Comparison of ENCODE assay signal across 15 cellular contexts in genomic region chr6:44960898-44961297, GRCh38.
DNase-seq lines count a peak whose midpoint lies in the region; ATAC-seq, FAIRE-seq and TF ChIP-seq lines count a peak whose summit lies in the region.
"Had no signal": no experiment of that assay in that cellular context is flagged by ENCODE, and none has a peak within 500 bp of the region (broad histone marks: within the 10 kb centered on the region; RNA-seq: fewer than 3 reads in every experiment).

No MANE protein-coding gene starts in this region.

- no peaks in the 10 kb centered on the region for H3K9me3 ChIP-seq in HCT116 (ENCODE audit: control insufficient read depth in 1 of 2, insufficient read depth in 1 of 2, low read depth in 1 of 2, low read length in 2 of 2)

- TF ChIP-seq CTCF in D721Med (IDR thresholded peaks at IDR 0.05; ENCODE audit: insufficient read depth, missing control alignments) = no peak
- no peak for TF ChIP-seq CTCF in HCT116 (IDR thresholded peaks at IDR 0.05 in 2 of 3, conservative IDR thresholded peaks at IDR 0.05 in 1 of 3; ENCODE audit: borderline replicate concordance in 1 of 3, insufficient read depth in 1 of 3, low read depth in 2 of 3, low read length in 2 of 3)

- peak overlapping the region; percentile 38; the same call in 1 of the 2 replicates for H3K4me2 ChIP-seq in HCT116 (ENCODE audit: low read length)

- no peaks in the 10 kb centered on the region for H3K79me2 ChIP-seq in HCT116 (ENCODE audit: insufficient read depth, low read length)

- H3K27me3 Mint-ChIP-seq in activated naive CD8-positive, alpha-beta T cell treated with anti-CD3 and anti-CD28 coated beads for 36 hours = no peaks in the 10 kb centered on the region
- H3K27me3 Mint-ChIP-seq in naive thymus-derived CD8-positive, alpha-beta T cell = no peaks in the 10 kb centered on the region
- H3K27me3 Mint-ChIP-seq: natural killer cell treated with Interleukin-12 subunit alpha and Interleukin-12 subunit beta and Interleukin-15 and Interleukin-18, amount 100 ng/mL, for 72 hours had no signal

- H3K9me2 ChIP-seq in HCT116 (ENCODE audit: insufficient read depth) = no peaks in the 10 kb centered on the region

- H4K20me1 ChIP-seq in HCT116 (ENCODE audit: insufficient read depth) = no peaks in the 10 kb centered on the region

- FAIRE-seq in D721Med (lab: Jason Lieb, UNC) = peak; percentile 35

- DNase-seq in D721Med (ENCODE audit: insufficient read length, low spot score) = no peak
- peak; percentile 23 for DNase-seq in HCT116 (ENCODE audit: low read depth, low spot score)
- DNase-seq in activated naive CD8-positive, alpha-beta T cell treated with anti-CD3 and anti-CD28 coated beads for 36 hours = no peak
- peak; percentile 30 for DNase-seq in iris pigment epithelial cell (ENCODE audit: low read depth)
- no peak for DNase-seq in DMS79 treated with DMSO at 0.1 percent for 48 hours (lab: John Stamatoyannopoulos, UW)
- DNase-seq in naive thymus-derived CD8-positive, alpha-beta T cell = no peak
- no peak for DNase-seq in middle frontal gyrus (ENCODE audit: extremely low spot score, low spot score)
- no peak for DNase-seq in epidermal melanocyte (ENCODE audit: insufficient read length, low spot score)
- DNase-seq: glutamatergic neuron, left colon, NCI-H2171, right cardiac atrium, substantia nigra had no signal

- H2AFZ ChIP-seq in HCT116 (ENCODE audit: low read depth, low read length, poor library complexity, severe bottlenecking) = no peak overlapping the region

- no peak overlapping the region for H3K4me3 Mint-ChIP-seq in activated naive CD8-positive, alpha-beta T cell treated with anti-CD3 and anti-CD28 coated beads for 36 hours
- H3K4me3 Mint-ChIP-seq in naive thymus-derived CD8-positive, alpha-beta T cell = no peak overlapping the region
- H3K4me3 Mint-ChIP-seq: CD14-positive monocyte; natural killer cell treated with Interleukin-12 subunit alpha and Interleukin-12 subunit beta and Interleukin-15 and Interleukin-18, amount 100 ng/mL, for 72 hours had no signal

- H3K27ac Mint-ChIP-seq in activated naive CD8-positive, alpha-beta T cell treated with anti-CD3 and anti-CD28 coated beads for 36 hours = peak overlapping the region; percentile 84
- no peak overlapping the region for H3K27ac Mint-ChIP-seq in naive thymus-derived CD8-positive, alpha-beta T cell
- H3K27ac Mint-ChIP-seq: CD14-positive monocyte; natural killer cell treated with Interleukin-12 subunit alpha and Interleukin-12 subunit beta and Interleukin-15 and Interleukin-18, amount 100 ng/mL, for 72 hours had no signal

- TF ChIP-seq RAD21 in HCT116 (IDR thresholded peaks at IDR 0.05; ENCODE audit: low read depth) = no peak

- H3K4me1 Mint-ChIP-seq in activated naive CD8-positive, alpha-beta T cell treated with anti-CD3 and anti-CD28 coated beads for 36 hours = peaks cover 22% of the 10 kb centered on the region
- H3K4me1 Mint-ChIP-seq in naive thymus-derived CD8-positive, alpha-beta T cell = peaks cover 2 to 24% (median 6%) of the 10 kb centered on the region in 4 donors
- H3K4me1 Mint-ChIP-seq: CD14-positive monocyte had no signal

- no peaks in the 10 kb centered on the region for H3K27me3 ChIP-seq in HCT116 (ENCODE audit: insufficient read depth, low read length)

- no TSS peak for BruUV-seq in HCT116 (replicated peaks; lab: Mats Ljungman, UMichigan)

- H3K36me3 Mint-ChIP-seq in activated naive CD8-positive, alpha-beta T cell treated with anti-CD3 and anti-CD28 coated beads for 36 hours = peaks cover 13% of the 10 kb centered on the region
- H3K36me3 Mint-ChIP-seq in naive thymus-derived CD8-positive, alpha-beta T cell = peaks cover 0 to 4% (median 0%) of the 10 kb centered on the region in 3 donors
- H3K36me3 Mint-ChIP-seq: CD14-positive monocyte; natural killer cell treated with Interleukin-12 subunit alpha and Interleukin-12 subunit beta and Interleukin-15 and Interleukin-18, amount 100 ng/mL, for 72 hours had no signal

- H3K9ac ChIP-seq in HCT116 (ENCODE audit: low read length) = no peak overlapping the region

- H3K36me3 ChIP-seq in HCT116 (ENCODE audit: control insufficient read depth in 1 of 2, insufficient read depth in 2 of 2, low read length in 2 of 2) = no peaks in the 10 kb centered on the region

- H3K4me3 ChIP-seq in HCT116 (replicated peaks in 1 of 2; ENCODE audit: low read depth in 1 of 2, low read length in 2 of 2) = no peak overlapping the region

- RAD21 ChIA-PET in HCT116 (lab: Charles Lee; ENCODE audit: low non-redundant PET in 1 of 2, low total read pairs in 2 of 2, uncharacterized antibody in 2 of 2, unreplicated experiment in 2 of 2) = no interaction called here

- H3K4me1 ChIP-seq in HCT116 (ENCODE audit: control insufficient read depth in 1 of 2, insufficient read depth in 2 of 2, low read length in 2 of 2) = peaks cover under 1 to 10% of the 10 kb centered on the region in 2 experiments; a peak in 3 of 4 replicates

- no peak for TF ChIP-seq POLR2A in HCT116 (IDR thresholded peaks at IDR 0.05; ENCODE audit: borderline replicate concordance, extremely low read depth, insufficient read depth, insufficient read length)

- ATAC-seq in HCT116 = no peak
- no peak for ATAC-seq in naive thymus-derived CD8-positive, alpha-beta T cell
- ATAC-seq: left colon, right cardiac atrium had no signal

- CTCF ChIA-PET in HCT116 (lab: Charles Lee) = no interaction called here

- peaks cover 4% of the 10 kb centered on the region for H3K9me3 Mint-ChIP-seq in activated naive CD8-positive, alpha-beta T cell treated with anti-CD3 and anti-CD28 coated beads for 36 hours
- H3K9me3 Mint-ChIP-seq in naive thymus-derived CD8-positive, alpha-beta T cell = no peaks in the 10 kb centered on the region
- H3K9me3 Mint-ChIP-seq: natural killer cell treated with Interleukin-12 subunit alpha and Interleukin-12 subunit beta and Interleukin-15 and Interleukin-18, amount 100 ng/mL, for 72 hours had no signal

- intact Hi-C loops in HCT116 (cut with micrococcal nuclease) = no loop called here

- POLR2A ChIA-PET in HCT116 (lab: Charles Lee) = no interaction called here
- POLR2A ChIA-PET in naive thymus-derived CD8-positive, alpha-beta T cell (lab: Charles Lee) = no interaction called here

- H3K27ac ChIP-seq in HCT116 (ENCODE audit: low read depth, low read length) = no peak overlapping the region

TF ChIP-seq in HCT116, 20 proteins besides CTCF, POLR2A, EP300 and RAD21:
- TF ChIP-seq ATF3 (IDR thresholded peaks at IDR 0.05) (no peak), SIN3A (IDR thresholded peaks at IDR 0.05; ENCODE audit: low read depth) (no peak), SP1 (IDR thresholded peaks at IDR 0.05; ENCODE audit: low read depth) (peak; percentile 24; the same call in 1 of the 2 replicates), EZH2 (IDR thresholded peaks at IDR 0.05) (no peak), MAX (IDR thresholded peaks at IDR 0.05) (no peak)

Comparison
In these comparisons a context has a peak if more than half of its experiments do, and no peak if none do; other contexts are left out.
1. DNase-seq: peak in HCT116 (single experiment) and iris pigment epithelial cell (single experiment); none in D721Med (single experiment), activated naive CD8-positive, alpha-beta T cell treated with anti-CD3 and anti-CD28 coated beads for 36 hours (single experiment), DMS79 treated with DMSO at 0.1 percent for 48 hours (single experiment), naive thymus-derived CD8-positive, alpha-beta T cell (0 of 10), middle frontal gyrus (single experiment) and epidermal melanocyte (single experiment).